ENCODE assay signal across 23 cellular contexts in the genomic region with DNA sequence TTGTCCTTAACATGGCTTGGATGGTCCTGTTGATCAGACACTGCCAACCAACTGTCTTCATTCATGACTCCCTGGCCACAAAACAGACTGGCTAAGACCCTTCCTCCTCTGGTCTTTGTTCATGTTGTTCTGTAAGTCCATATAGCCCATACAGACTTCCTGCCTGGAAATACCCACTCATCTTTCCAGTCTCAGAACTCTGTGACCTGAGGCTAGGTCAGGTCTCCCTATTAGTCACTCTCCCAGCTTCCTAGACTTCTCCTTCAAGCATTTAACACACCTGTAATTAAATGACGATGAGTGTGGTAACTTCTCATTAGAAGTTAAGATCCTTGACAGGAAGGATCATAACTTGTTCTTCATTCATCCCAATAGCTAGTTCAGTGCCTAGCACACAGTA. TPM values are rescaled to one million over a fixed set of nuclear protein-coding genes. Genes with fewer than 3 reads are reported as not detected.
DNase-seq lines count a peak whose midpoint lies in the region; ATAC-seq and TF ChIP-seq lines count a peak whose summit lies in the region.
"Had no signal": no experiment of that assay in that cellular context is flagged by ENCODE, and none has a peak within 500 bp of the region (broad histone marks: within the 10 kb centered on the region; RNA-seq: fewer than 3 reads in every experiment).

No MANE protein-coding gene starts in this region.

- ATAC-seq in RWPE2 (ENCODE audit: low read depth) (no peak; the same call in 2 of the 3 replicates), HG03108 (IDR thresholded peaks at IDR 0.05; ENCODE audit: unreplicated experiment) (no peak)
- ATAC-seq: esophagus mucosa had no signal

- no peaks in the 10 kb centered on the region for H3K4me1 Mint-ChIP-seq in activated naive CD4-positive, alpha-beta T cell treated with anti-CD3 and anti-CD28 coated beads, Interleukin-2, amount 10 ng/mL, durations not matched to agents 7 days and 5 days
- H3K4me1 Mint-ChIP-seq: naive B cell had no signal

- 81 to 83% methylated on average over 1 of the region's 1 CpG for WGBS in transverse colon (ENCODE audit: low coverage in 1 of 2), 2 donors

- peaks cover 50% of the 10 kb centered on the region for H3K36me3 Mint-ChIP-seq in activated naive CD4-positive, alpha-beta T cell treated with anti-CD3 and anti-CD28 coated beads, Interleukin-2, amount 10 ng/mL, durations not matched to agents 7 days and 5 days

- no peaks in the 10 kb centered on the region for H3K9me3 Mint-ChIP-seq in activated naive CD4-positive, alpha-beta T cell treated with anti-CD3 and anti-CD28 coated beads, Interleukin-2, amount 10 ng/mL, durations not matched to agents 7 days and 5 days
- H3K9me3 Mint-ChIP-seq: naive B cell had no signal

- H3K27ac ChIP-seq in RWPE2 (ENCODE audit: poor library complexity, severe bottlenecking) (peak overlapping the region; percentile 15), transverse colon (peak overlapping the region in 3 of 4 donors; percentile 10 to 43 (median 27))
- H3K27ac ChIP-seq: KMS-11, WERI-Rb-1 had no signal

- TF ChIP-seq POLR2A in transverse colon (IDR thresholded peaks at IDR 0.05) = no peak

- H3K27me3 Mint-ChIP-seq in activated naive CD4-positive, alpha-beta T cell treated with anti-CD3 and anti-CD28 coated beads, Interleukin-2, amount 10 ng/mL, durations not matched to agents 7 days and 5 days = no peaks in the 10 kb centered on the region
- H3K27me3 Mint-ChIP-seq: naive B cell had no signal

- no peak for DNase-seq in activated naive CD4-positive, alpha-beta T cell treated with anti-CD3 and anti-CD28 coated beads, Interleukin-2, amount 10 ng/mL, durations not matched to agents 7 days and 5 days
- no peak for DNase-seq in activated naive CD4-positive, alpha-beta T cell (lab: John Stamatoyannopoulos, UW)
- DNase-seq in RWPE2 (ENCODE audit: low spot score) (no peak), kidney tubule cell (ENCODE audit: low spot score) (peak; percentile 19), transverse colon (no peak), NCI-H1092 (lab: John Stamatoyannopoulos, UW) (no peak), NCI-H128 (lab: John Stamatoyannopoulos, UW; ENCODE audit: unreplicated experiment) (no peak)
- DNase-seq: activated gamma-delta T cell treated with Interleukin-2 at 50 U/mL for 16 hours; aorta; C1 segment of cervical spinal cord; cerebellar nuclear complex; DMS 273 treated with DMSO at 0.1 percent for 48 hours; mesendoderm; MV-4-11; naive B cell; NCI-H1694 treated with DMSO at 0.1 percent for 48 hours; NCI-H526; occipital lobe; stimulated activated CD4-positive, alpha-beta T cell treated with anti-CD3 and anti-CD28 coated beads, Interleukin-4, amount 100 ng/mL, for 4 hours; WERI-Rb-1 had no signal

- H3K4me1 ChIP-seq in RWPE2 (ENCODE audit: insufficient read depth, poor library complexity, severe bottlenecking) (peaks cover 13% of the 10 kb centered on the region), transverse colon (peaks cover 8 to 43% (median 25%) of the 10 kb centered on the region in 4 donors)

- no peak for TF ChIP-seq CTCF in RWPE2 (IDR thresholded peaks at IDR 0.05; ENCODE audit: poor library complexity, severe bottlenecking)
- TF ChIP-seq CTCF in transverse colon (IDR thresholded peaks at IDR 0.05) = no peak

- intact Hi-C loops in transverse colon (cut with DNase I; ENCODE audit: low total_unique reads) = no loop called here

- H3K36me3 ChIP-seq in RWPE2 (ENCODE audit: low read depth) (peaks cover 85% of the 10 kb centered on the region), transverse colon (peaks cover 0 to 28% (median 14%) of the 10 kb centered on the region in 4 donors)

- H3K27ac Mint-ChIP-seq in activated naive CD4-positive, alpha-beta T cell treated with anti-CD3 and anti-CD28 coated beads, Interleukin-2, amount 10 ng/mL, durations not matched to agents 7 days and 5 days = peak overlapping the region; percentile 14

- CTCF ChIA-PET in activated naive CD4-positive, alpha-beta T cell treated with anti-CD3 and anti-CD28 coated beads, Interleukin-2, amount 10 ng/mL, durations not matched to agents 7 days and 5 days (lab: Charles Lee) = no interaction called here

- H3K4me3 ChIP-seq in RWPE2 (ENCODE audit: severe bottlenecking) = no peak overlapping the region
- no peak overlapping the region for H3K4me3 ChIP-seq in transverse colon

- H3K4me3 Mint-ChIP-seq in activated naive CD4-positive, alpha-beta T cell treated with anti-CD3 and anti-CD28 coated beads, Interleukin-2, amount 10 ng/mL, durations not matched to agents 7 days and 5 days = no peak overlapping the region

- H3K27me3 ChIP-seq in RWPE2 (ENCODE audit: insufficient read depth, poor library complexity, severe bottlenecking) = no peaks in the 10 kb centered on the region
- no peaks in the 10 kb centered on the region for H3K27me3 ChIP-seq in transverse colon

- H3K9me3 ChIP-seq in RWPE2 (ENCODE audit: severe bottlenecking) (no peaks in the 10 kb centered on the region), transverse colon (no peaks in the 10 kb centered on the region)

- TF ChIP-seq EP300 in transverse colon (IDR thresholded peaks at IDR 0.05; ENCODE audit: low read depth) = no peak

- in situ Hi-C loops in transverse colon (cut with MboI; ENCODE audit: low pct_ligation_motif_present in 1 of 4, low pct_unique_long_range_greater_than_20kb in 1 of 4, low sequenced_read_pairs in 3 of 4) = no loop called here

RNA-seq across cellular contexts. Expression of gene CCDC93, which starts 56.3 kb away (rescaled TPM):
- 100 to 1,000 TPM in 1 of 4 donors, 10 to 100 TPM in 3; 41.6 to 450 (median 80.7) TPM for total RNA-seq in transverse colon
